ENCODE assay signal across 15 cellular contexts in the genomic region with DNA sequence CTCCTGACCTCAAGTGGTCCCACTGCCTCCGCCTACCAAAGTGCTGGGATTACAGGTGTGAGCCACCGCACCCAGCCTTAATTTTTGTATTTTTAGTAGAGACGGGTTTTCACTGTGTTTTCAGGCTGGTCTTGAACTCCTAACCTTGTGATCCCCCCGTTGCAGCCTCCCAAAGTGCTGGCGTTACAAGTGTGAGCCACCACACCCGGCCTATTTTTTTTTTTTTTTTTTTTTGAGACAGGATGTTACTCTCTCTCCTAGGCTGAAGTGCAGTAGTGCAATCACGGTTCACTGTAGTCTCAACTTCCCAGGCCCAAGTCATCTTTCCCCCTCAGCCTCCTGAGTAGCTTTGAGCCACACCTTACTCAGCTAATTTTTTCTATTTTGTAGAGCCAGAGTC. TPM values are rescaled to one million over a fixed set of nuclear protein-coding genes. Genes with fewer than 3 reads are reported as not detected.
A peak's percentile ranks its signal among the peaks of the same experiment; 100 is the strongest.
DNase-seq lines count a peak whose midpoint lies in the region; ATAC-seq and TF ChIP-seq lines count a peak whose summit lies in the region.
"Had no signal": no experiment of that assay in that cellular context is flagged by ENCODE, and none has a peak within 500 bp of the region (broad histone marks: within the 10 kb centered on the region; RNA-seq: fewer than 3 reads in every experiment).

No MANE protein-coding gene starts in this region.

- intact Hi-C loops in dendritic cell treated with granulocyte-macrophage colony-stimulating factor and Interleukin-4, amounts not matched to agents 40 ng/mL and 50 ng/mL, for 4 days (cut with micrococcal nuclease) = no loop called here

- no peaks in the 10 kb centered on the region for H3K27me3 ChIP-seq in neural progenitor cell

- peaks cover 51% of the 10 kb centered on the region for H3F3A ChIP-seq in neural progenitor cell (ENCODE audit: low read depth)

- H2AFZ ChIP-seq in neural progenitor cell (replicated peaks) = no peak overlapping the region

- H3K4me3 ChIP-seq in neural progenitor cell = no peak overlapping the region

- H3K27ac Mint-ChIP-seq in activated naive CD4-positive, alpha-beta T cell treated with anti-CD3 and anti-CD28 coated beads, Interleukin-2, amount 10 ng/mL, durations not matched to agents 7 days and 5 days = peak overlapping the region; percentile 49
- peak overlapping the region in 1 of 2 donors; percentile 41 for H3K27ac Mint-ChIP-seq in T-cell
- H3K27ac Mint-ChIP-seq in dendritic cell treated with granulocyte-macrophage colony-stimulating factor and Interleukin-4, amounts not matched to agents 40 ng/mL and 50 ng/mL, for 4 days = peak overlapping the region; percentile 26
- H3K27ac Mint-ChIP-seq in neural progenitor cell = no peak overlapping the region

- peaks cover 13% of the 10 kb centered on the region for H3K9me3 Mint-ChIP-seq in activated naive CD4-positive, alpha-beta T cell treated with anti-CD3 and anti-CD28 coated beads, Interleukin-2, amount 10 ng/mL, durations not matched to agents 7 days and 5 days
- no peaks in the 10 kb centered on the region for H3K9me3 Mint-ChIP-seq in T-cell
- no peaks in the 10 kb centered on the region for H3K9me3 Mint-ChIP-seq in dendritic cell treated with granulocyte-macrophage colony-stimulating factor and Interleukin-4, amounts not matched to agents 40 ng/mL and 50 ng/mL, for 4 days
- peaks cover 2% of the 10 kb centered on the region for H3K9me3 Mint-ChIP-seq in neural progenitor cell
- H3K9me3 Mint-ChIP-seq: IgD-negative memory B cell had no signal

- H3K4me3 Mint-ChIP-seq in activated naive CD4-positive, alpha-beta T cell treated with anti-CD3 and anti-CD28 coated beads, Interleukin-2, amount 10 ng/mL, durations not matched to agents 7 days and 5 days = peak overlapping the region; percentile 6
- peak overlapping the region in 2 of 3 donors; percentile 19 to 32 for H3K4me3 Mint-ChIP-seq in T-cell
- H3K4me3 Mint-ChIP-seq in dendritic cell treated with granulocyte-macrophage colony-stimulating factor and Interleukin-4, amounts not matched to agents 40 ng/mL and 50 ng/mL, for 4 days = no peak overlapping the region
- H3K4me3 Mint-ChIP-seq in neural progenitor cell = peak overlapping the region; percentile 22

- peaks cover 67% of the 10 kb centered on the region for H3K4me1 Mint-ChIP-seq in activated naive CD4-positive, alpha-beta T cell treated with anti-CD3 and anti-CD28 coated beads, Interleukin-2, amount 10 ng/mL, durations not matched to agents 7 days and 5 days
- H3K4me1 Mint-ChIP-seq in T-cell (peaks cover 52 to 69% (median 57%) of the 10 kb centered on the region in 3 donors), neural progenitor cell (peaks cover 24% of the 10 kb centered on the region)
- H3K4me1 Mint-ChIP-seq in dendritic cell treated with granulocyte-macrophage colony-stimulating factor and Interleukin-4, amounts not matched to agents 40 ng/mL and 50 ng/mL, for 4 days (ENCODE audit: low read depth) = peaks cover 67% of the 10 kb centered on the region

- no peak for TF ChIP-seq CTCF in neural progenitor cell (IDR thresholded peaks at IDR 0.05)

- H3K4me2 ChIP-seq in neural progenitor cell = no peak overlapping the region

- DNase-seq in activated naive CD4-positive, alpha-beta T cell treated with anti-CD3 and anti-CD28 coated beads, Interleukin-2, amount 10 ng/mL, durations not matched to agents 7 days and 5 days = no peak
- no peak for DNase-seq in activated naive CD4-positive, alpha-beta T cell (lab: John Stamatoyannopoulos, UW)
- DNase-seq in T-cell (no peak), neural progenitor cell (ENCODE audit: low spot score) (no peak), NCI-H1694 (lab: John Stamatoyannopoulos, UW) (no peak)
- DNase-seq: CD4-positive, alpha-beta memory T cell; H7; NCI-H1105; NCI-H1694 treated with DMSO at 0.1 percent for 48 hours; NCI-H69; SIG-M5 had no signal

- H3K9ac ChIP-seq in neural progenitor cell = no peak overlapping the region

- no peak overlapping the region for H3K27ac ChIP-seq in neural progenitor cell

- no peaks in the 10 kb centered on the region for H3K27me3 Mint-ChIP-seq in activated naive CD4-positive, alpha-beta T cell treated with anti-CD3 and anti-CD28 coated beads, Interleukin-2, amount 10 ng/mL, durations not matched to agents 7 days and 5 days
- no peaks in the 10 kb centered on the region for H3K27me3 Mint-ChIP-seq in T-cell
- H3K27me3 Mint-ChIP-seq in dendritic cell treated with granulocyte-macrophage colony-stimulating factor and Interleukin-4, amounts not matched to agents 40 ng/mL and 50 ng/mL, for 4 days = no peaks in the 10 kb centered on the region
- H3K27me3 Mint-ChIP-seq in neural progenitor cell (ENCODE audit: insufficient read depth, low read depth) = no peaks in the 10 kb centered on the region
- H3K27me3 Mint-ChIP-seq: CD4-positive, alpha-beta memory T cell; IgD-negative memory B cell had no signal

- ATAC-seq in T-cell (replicated peaks in 1 of 4) (no peak), GM21619 (IDR thresholded peaks at IDR 0.05; ENCODE audit: unreplicated experiment) (no peak), GM19035 (IDR thresholded peaks at IDR 0.05; ENCODE audit: unreplicated experiment) (no peak)

- H3K36me3 ChIP-seq in neural progenitor cell = no peaks in the 10 kb centered on the region

- H3K36me3 Mint-ChIP-seq in activated naive CD4-positive, alpha-beta T cell treated with anti-CD3 and anti-CD28 coated beads, Interleukin-2, amount 10 ng/mL, durations not matched to agents 7 days and 5 days = peaks cover 15% of the 10 kb centered on the region
- H3K36me3 Mint-ChIP-seq in T-cell (no peaks in the 10 kb centered on the region), neural progenitor cell (peaks cover 2% of the 10 kb centered on the region)
- peaks cover 30% of the 10 kb centered on the region for H3K36me3 Mint-ChIP-seq in dendritic cell treated with granulocyte-macrophage colony-stimulating factor and Interleukin-4, amounts not matched to agents 40 ng/mL and 50 ng/mL, for 4 days (ENCODE audit: low read depth)
- H3K36me3 Mint-ChIP-seq: IgD-negative memory B cell had no signal

- POLR2A ChIA-PET in T-cell (lab: Charles Lee) = no interaction called here

- peaks cover 10% of the 10 kb centered on the region for H3K4me1 ChIP-seq in neural progenitor cell

- peaks cover 30% of the 10 kb centered on the region for H3K79me2 ChIP-seq in neural progenitor cell (ENCODE audit: low read depth)

- peaks cover 8% of the 10 kb centered on the region for H4K20me1 ChIP-seq in neural progenitor cell (ENCODE audit: low read depth)

- CTCF ChIA-PET in activated naive CD4-positive, alpha-beta T cell treated with anti-CD3 and anti-CD28 coated beads, Interleukin-2, amount 10 ng/mL, durations not matched to agents 7 days and 5 days (lab: Charles Lee) = interaction anchor here (0.9 kb wide), 1 partner anchor 30 kb away, joined by 3 read pairs; no protein-coding TSS in a partner anchor
- CTCF ChIA-PET in T-cell (lab: Charles Lee) = interaction anchor here in 1 of 2 donors (0.9 kb wide), 1 partner anchor 25 kb away, joined by 3 read pairs; no protein-coding TSS in a partner anchor

- H3K9me3 ChIP-seq in neural progenitor cell (ENCODE audit: low read depth) = no peaks in the 10 kb centered on the region

RNA-seq across cellular contexts. Expression of a gene that starts 3.1 kb away (rescaled TPM):
- total RNA-seq in T-cell (10 to 100 TPM; 10.6 to 20.4 (median 19.5) TPM), neural progenitor cell (ENCODE audit: low replicate concordance) (23.4 and 26.2 TPM in 2 replicates)

RNA-seq across cellular contexts. Expression of a gene that starts 3.2 kb away (rescaled TPM):
- 10 to 100 TPM; 19.6 to 32.4 (median 30.7) TPM for total RNA-seq in T-cell
- total RNA-seq in neural progenitor cell (ENCODE audit: low replicate concordance) = 206 and 208 TPM in 2 replicates

RNA-seq across cellular contexts. Expression of a gene that starts 56.3 kb away (rescaled TPM):
- total RNA-seq in T-cell = 10 to 100 TPM; 30.3 to 61.6 (median 43.9) TPM
- 73.4 and 104 TPM in 2 replicates for total RNA-seq in neural progenitor cell (ENCODE audit: low replicate concordance)
